1 cellular context compared by ENCODE assay signal in the genomic region with DNA sequence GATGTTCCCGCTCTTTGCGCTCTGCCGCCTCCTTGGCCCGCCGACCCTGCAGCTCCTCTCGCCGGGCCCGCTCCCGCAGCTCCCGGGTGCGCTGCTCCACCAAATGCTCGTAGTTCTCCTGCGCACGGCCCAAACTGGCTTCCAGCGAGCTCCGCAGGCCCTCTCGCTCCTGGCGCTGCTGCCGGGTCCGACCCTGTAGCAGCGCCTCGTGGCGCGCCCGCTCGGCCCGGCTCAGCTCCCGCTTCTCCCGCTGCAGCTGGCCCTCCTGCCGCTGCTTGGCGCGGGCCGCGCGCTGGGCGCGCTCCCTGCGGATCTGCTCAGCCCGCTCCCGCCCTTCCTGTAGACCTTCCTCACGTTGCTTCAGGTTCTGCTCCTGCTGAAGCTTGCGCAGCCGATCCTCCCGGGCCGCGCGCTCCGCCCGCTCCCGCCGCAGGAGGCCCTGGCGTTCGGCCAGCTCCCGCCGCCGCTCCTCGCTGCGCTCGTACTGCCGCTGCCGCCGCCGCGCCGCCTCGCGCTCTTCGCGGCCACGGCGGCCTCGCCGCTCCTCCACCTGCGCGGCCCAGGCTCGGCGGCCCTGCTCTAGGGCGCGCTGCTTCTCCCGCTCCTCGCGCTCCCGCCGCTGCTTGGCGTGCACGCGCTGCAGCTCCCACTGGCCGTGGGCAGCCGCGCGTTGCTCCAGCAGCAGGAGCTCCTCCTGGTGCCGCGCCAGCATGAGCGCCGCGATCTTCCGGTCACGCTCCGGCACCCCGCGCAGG.
A peak's percentile ranks its signal among the peaks of the same experiment; 100 is the strongest.
TF ChIP-seq lines count a peak whose summit lies in the region.

No MANE protein-coding gene starts in this region.

TF ChIP-seq in HepG2, 621 proteins besides CTCF, POLR2A, EP300 and RAD21 (continued from another document and continues in another):
- no peak for TF ChIP-seq HNRNPK (IDR thresholded peaks at IDR 0.05; ENCODE audit: low read depth, low read length, poor library complexity, severe bottlenecking)
- peak; percentile 45; the same call in 1 of the 2 replicates for TF ChIP-seq TFDP2 (CRISPR knock-in tag; IDR thresholded peaks at IDR 0.05)
- no peak for TF ChIP-seq CREB3 (CRISPR knock-in tag; IDR thresholded peaks at IDR 0.05)
- no peak for TF ChIP-seq TAF1 (CRISPR knock-in tag; IDR thresholded peaks at IDR 0.05)
- TF ChIP-seq CBX5 (CRISPR knock-in tag; IDR thresholded peaks at IDR 0.05; ENCODE audit: borderline replicate concordance) = no peak
- TF ChIP-seq, protein P1, sequence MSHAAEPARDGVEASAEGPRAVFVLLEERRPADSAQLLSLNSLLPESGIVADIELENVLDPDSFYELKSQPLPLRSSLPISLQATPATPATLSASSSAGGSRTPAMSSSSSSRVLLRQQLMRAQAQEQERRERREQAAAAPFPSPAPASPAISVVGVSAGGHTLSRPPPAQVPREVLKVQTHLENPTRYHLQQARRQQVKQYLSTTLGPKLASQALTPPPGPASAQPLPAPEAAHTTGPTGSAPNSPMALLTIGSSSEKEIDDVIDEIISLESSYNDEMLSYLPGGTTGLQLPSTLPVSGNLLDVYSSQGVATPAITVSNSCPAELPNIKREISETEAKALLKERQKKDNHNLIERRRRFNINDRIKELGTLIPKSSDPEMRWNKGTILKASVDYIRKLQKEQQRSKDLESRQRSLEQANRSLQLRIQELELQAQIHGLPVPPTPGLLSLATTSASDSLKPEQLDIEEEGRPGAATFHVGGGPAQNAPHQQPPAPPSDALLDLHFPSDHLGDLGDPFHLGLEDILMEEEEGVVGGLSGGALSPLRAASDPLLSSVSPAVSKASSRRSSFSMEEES (CRISPR knock-in tag; IDR thresholded peaks at IDR 0.05) = no peak
- TF ChIP-seq ZNF331 (CRISPR knock-in tag; IDR thresholded peaks at IDR 0.05) = no peak
- TF ChIP-seq, protein P2, sequence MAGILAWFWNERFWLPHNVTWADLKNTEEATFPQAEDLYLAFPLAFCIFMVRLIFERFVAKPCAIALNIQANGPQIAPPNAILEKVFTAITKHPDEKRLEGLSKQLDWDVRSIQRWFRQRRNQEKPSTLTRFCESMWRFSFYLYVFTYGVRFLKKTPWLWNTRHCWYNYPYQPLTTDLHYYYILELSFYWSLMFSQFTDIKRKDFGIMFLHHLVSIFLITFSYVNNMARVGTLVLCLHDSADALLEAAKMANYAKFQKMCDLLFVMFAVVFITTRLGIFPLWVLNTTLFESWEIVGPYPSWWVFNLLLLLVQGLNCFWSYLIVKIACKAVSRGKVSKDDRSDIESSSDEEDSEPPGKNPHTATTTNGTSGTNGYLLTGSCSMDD (CRISPR knock-in tag; IDR thresholded peaks at IDR 0.05) = no peak
- 0 out of 2 replicates have a peak, but pooled peaks have one; percentile 67 for TF ChIP-seq HOXA3 (CRISPR knock-in tag; IDR thresholded peaks at IDR 0.05)
- TF ChIP-seq IKZF4 (CRISPR knock-in tag; IDR thresholded peaks at IDR 0.05; ENCODE audit: borderline replicate concordance, low read depth, not compliant biosample characterization) = no peak
- peak; percentile 52; the same call in 1 of the 2 replicates for TF ChIP-seq ZNF841 (CRISPR knock-in tag; IDR thresholded peaks at IDR 0.05; ENCODE audit: borderline replicate concordance)
- no peak for TF ChIP-seq RFX5 (IDR thresholded peaks at IDR 0.05; ENCODE audit: low read depth, low read length)
- TF ChIP-seq ZSCAN30 (CRISPR knock-in tag; IDR thresholded peaks at IDR 0.05) = no peak
- TF ChIP-seq, protein P3, sequence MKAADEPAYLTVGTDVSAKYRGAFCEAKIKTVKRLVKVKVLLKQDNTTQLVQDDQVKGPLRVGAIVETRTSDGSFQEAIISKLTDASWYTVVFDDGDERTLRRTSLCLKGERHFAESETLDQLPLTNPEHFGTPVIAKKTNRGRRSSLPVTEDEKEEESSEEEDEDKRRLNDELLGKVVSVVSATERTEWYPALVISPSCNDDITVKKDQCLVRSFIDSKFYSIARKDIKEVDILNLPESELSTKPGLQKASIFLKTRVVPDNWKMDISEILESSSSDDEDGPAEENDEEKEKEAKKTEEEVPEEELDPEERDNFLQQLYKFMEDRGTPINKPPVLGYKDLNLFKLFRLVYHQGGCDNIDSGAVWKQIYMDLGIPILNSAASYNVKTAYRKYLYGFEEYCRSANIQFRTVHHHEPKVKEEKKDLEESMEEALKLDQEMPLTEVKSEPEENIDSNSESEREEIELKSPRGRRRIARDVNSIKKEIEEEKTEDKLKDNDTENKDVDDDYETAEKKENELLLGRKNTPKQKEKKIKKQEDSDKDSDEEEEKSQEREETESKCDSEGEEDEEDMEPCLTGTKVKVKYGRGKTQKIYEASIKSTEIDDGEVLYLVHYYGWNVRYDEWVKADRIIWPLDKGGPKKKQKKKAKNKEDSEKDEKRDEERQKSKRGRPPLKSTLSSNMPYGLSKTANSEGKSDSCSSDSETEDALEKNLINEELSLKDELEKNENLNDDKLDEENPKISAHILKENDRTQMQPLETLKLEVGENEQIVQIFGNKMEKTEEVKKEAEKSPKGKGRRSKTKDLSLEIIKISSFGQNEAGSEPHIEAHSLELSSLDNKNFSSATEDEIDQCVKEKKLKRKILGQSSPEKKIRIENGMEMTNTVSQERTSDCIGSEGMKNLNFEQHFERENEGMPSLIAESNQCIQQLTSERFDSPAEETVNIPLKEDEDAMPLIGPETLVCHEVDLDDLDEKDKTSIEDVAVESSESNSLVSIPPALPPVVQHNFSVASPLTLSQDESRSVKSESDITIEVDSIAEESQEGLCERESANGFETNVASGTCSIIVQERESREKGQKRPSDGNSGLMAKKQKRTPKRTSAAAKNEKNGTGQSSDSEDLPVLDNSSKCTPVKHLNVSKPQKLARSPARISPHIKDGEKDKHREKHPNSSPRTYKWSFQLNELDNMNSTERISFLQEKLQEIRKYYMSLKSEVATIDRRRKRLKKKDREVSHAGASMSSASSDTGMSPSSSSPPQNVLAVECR (CRISPR knock-in tag; IDR thresholded peaks at IDR 0.05; ENCODE audit: borderline replicate concordance) = no peak; the same call in 1 of the 2 replicates
- peak; percentile 90 for TF ChIP-seq HNRNPLL (IDR thresholded peaks at IDR 0.05; ENCODE audit: low read depth, low read length, poor library complexity, severe bottlenecking)
- no peak for TF ChIP-seq REXO4 (CRISPR knock-in tag; IDR thresholded peaks at IDR 0.05; ENCODE audit: borderline replicate concordance)
- TF ChIP-seq DMTF1 (CRISPR knock-in tag; IDR thresholded peaks at IDR 0.05) = no peak
- TF ChIP-seq TFAP4 (IDR thresholded peaks at IDR 0.05; ENCODE audit: borderline replicate concordance, low read depth) = no peak
- no peak for TF ChIP-seq MLXIP (CRISPR knock-in tag; IDR thresholded peaks at IDR 0.05; ENCODE audit: borderline replicate concordance)
- no peak for TF ChIP-seq ZNF484 (CRISPR knock-in tag; IDR thresholded peaks at IDR 0.05; ENCODE audit: borderline replicate concordance, low read depth)
- TF ChIP-seq, protein P4, sequence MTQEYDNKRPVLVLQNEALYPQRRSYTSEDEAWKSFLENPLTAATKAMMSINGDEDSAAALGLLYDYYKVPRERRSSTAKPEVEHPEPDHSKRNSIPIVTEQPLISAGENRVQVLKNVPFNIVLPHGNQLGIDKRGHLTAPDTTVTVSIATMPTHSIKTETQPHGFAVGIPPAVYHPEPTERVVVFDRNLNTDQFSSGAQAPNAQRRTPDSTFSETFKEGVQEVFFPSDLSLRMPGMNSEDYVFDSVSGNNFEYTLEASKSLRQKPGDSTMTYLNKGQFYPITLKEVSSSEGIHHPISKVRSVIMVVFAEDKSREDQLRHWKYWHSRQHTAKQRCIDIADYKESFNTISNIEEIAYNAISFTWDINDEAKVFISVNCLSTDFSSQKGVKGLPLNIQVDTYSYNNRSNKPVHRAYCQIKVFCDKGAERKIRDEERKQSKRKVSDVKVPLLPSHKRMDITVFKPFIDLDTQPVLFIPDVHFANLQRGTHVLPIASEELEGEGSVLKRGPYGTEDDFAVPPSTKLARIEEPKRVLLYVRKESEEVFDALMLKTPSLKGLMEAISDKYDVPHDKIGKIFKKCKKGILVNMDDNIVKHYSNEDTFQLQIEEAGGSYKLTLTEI (CRISPR knock-in tag; conservative IDR thresholded peaks at IDR 0.05) = no peak
- TF ChIP-seq ZNF382 (CRISPR knock-in tag; IDR thresholded peaks at IDR 0.05; ENCODE audit: borderline replicate concordance) = no peak
- TF ChIP-seq TEAD2 (CRISPR knock-in tag; IDR thresholded peaks at IDR 0.05) = no peak
- TF ChIP-seq EEA1 (CRISPR knock-in tag; IDR thresholded peaks at IDR 0.05; ENCODE audit: borderline replicate concordance) = no peak
- TF ChIP-seq BRD4 (CRISPR knock-in tag; IDR thresholded peaks at IDR 0.05) = 0 out of 2 replicates have a peak, but pooled peaks have one; percentile 46
- no peak for TF ChIP-seq ZNF704 (CRISPR knock-in tag; IDR thresholded peaks at IDR 0.05; ENCODE audit: borderline replicate concordance)
- TF ChIP-seq, protein P5, sequence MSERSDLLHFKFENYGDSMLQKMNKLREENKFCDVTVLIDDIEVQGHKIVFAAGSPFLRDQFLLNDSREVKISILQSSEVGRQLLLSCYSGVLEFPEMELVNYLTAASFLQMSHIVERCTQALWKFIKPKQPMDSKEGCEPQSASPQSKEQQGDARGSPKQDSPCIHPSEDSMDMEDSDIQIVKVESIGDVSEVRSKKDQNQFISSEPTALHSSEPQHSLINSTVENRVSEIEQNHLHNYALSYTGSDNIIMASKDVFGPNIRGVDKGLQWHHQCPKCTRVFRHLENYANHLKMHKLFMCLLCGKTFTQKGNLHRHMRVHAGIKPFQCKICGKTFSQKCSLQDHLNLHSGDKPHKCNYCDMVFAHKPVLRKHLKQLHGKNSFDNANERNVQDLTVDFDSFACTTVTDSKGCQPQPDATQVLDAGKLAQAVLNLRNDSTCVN (CRISPR knock-in tag; IDR thresholded peaks at IDR 0.05; ENCODE audit: borderline replicate concordance) = no peak
- TF ChIP-seq RCOR2 (CRISPR knock-in tag; IDR thresholded peaks at IDR 0.05) = no peak
